In the genomic region with DNA sequence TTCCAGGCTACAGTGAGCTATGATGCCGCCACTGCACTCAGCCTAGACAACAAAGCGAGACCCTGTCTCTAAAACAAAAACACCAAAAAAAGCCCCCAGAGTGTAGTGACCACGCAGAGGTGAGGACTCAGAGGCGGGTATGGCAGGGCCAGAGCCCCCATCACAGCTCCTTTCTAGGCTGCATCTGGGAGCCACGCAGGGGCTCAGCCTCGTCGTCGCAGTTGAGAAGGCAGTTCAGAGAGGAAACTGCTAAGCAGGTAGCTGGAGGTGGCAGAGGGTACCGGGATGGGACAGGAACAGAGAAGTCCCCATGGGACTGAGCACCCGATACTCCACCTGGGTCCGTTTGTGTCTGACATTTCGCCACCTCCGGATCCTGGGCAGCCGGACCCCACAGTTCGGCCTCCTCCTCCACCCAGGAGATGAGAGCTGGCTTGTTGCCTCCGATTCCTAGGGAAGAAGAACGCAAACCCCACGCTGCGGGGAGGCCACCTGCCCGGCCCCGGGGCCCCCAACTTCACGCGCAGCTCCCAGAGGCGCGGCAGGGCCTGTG, we compare ENCODE assay signal across 8 cellular contexts. TPM values are rescaled to one million over a fixed set of nuclear protein-coding genes. Genes with fewer than 3 reads are reported as not detected.
DNase-seq lines count a peak whose midpoint lies in the region; ATAC-seq and TF ChIP-seq lines count a peak whose summit lies in the region.

No MANE protein-coding gene starts in this region.

- peak overlapping the region; percentile 80 for H3K4me3 ChIP-seq in fibroblast of villous mesenchyme (ENCODE audit: low read depth, low read length)

- H3K4me3 Mint-ChIP-seq in activated CD4-positive, alpha-beta T cell treated with anti-CD3 and anti-CD28 coated beads, Interleukin-2, amount 10 ng/mL, durations not matched to agents 7 days and 5 days: peak overlapping the region; percentile 87
- H3K4me3 Mint-ChIP-seq in progenitor cell of endocrine pancreas (ENCODE audit: low read depth): peak overlapping the region; percentile 78

- peaks cover 51% of the 10 kb centered on the region for H3K4me1 Mint-ChIP-seq in activated CD4-positive, alpha-beta T cell treated with anti-CD3 and anti-CD28 coated beads, Interleukin-2, amount 10 ng/mL, durations not matched to agents 7 days and 5 days
- H3K4me1 Mint-ChIP-seq in progenitor cell of endocrine pancreas (ENCODE audit: low read depth): peaks cover 23% of the 10 kb centered on the region

- peak overlapping the region; percentile 90 for H3K27ac Mint-ChIP-seq in activated CD4-positive, alpha-beta T cell treated with anti-CD3 and anti-CD28 coated beads, Interleukin-2, amount 10 ng/mL, durations not matched to agents 7 days and 5 days
- H3K27ac Mint-ChIP-seq in progenitor cell of endocrine pancreas: peak overlapping the region; percentile 92

- DNase-seq in activated CD4-positive, alpha-beta T cell treated with anti-CD3 and anti-CD28 coated beads, Interleukin-2, amount 10 ng/mL, durations not matched to agents 7 days and 5 days: peak; percentile 22
- no peak for DNase-seq in fibroblast of villous mesenchyme (ENCODE audit: low read depth)
- DNase-seq in progenitor cell of endocrine pancreas (ENCODE audit: low spot score, unreplicated experiment): no peak
- no peak for DNase-seq in NCI-H1694 (lab: John Stamatoyannopoulos, UW)
- DNase-seq in DMS114 treated with DMSO at 0.1 percent for 48 hours (lab: John Stamatoyannopoulos, UW; ENCODE audit: unreplicated experiment): no peak
- DNase-seq in NCI-H187 (lab: John Stamatoyannopoulos, UW): no peak

- ATAC-seq in GM18498 (IDR thresholded peaks at IDR 0.05; ENCODE audit: unreplicated experiment) (peak; percentile 11), HG02763 (IDR thresholded peaks at IDR 0.05; ENCODE audit: unreplicated experiment) (peak; percentile 4)

- peaks cover 37% of the 10 kb centered on the region for H3K36me3 Mint-ChIP-seq in activated CD4-positive, alpha-beta T cell treated with anti-CD3 and anti-CD28 coated beads, Interleukin-2, amount 10 ng/mL, durations not matched to agents 7 days and 5 days (ENCODE audit: low read depth)
- peaks cover 31% of the 10 kb centered on the region for H3K36me3 Mint-ChIP-seq in progenitor cell of endocrine pancreas (ENCODE audit: insufficient read depth)

- no peaks in the 10 kb centered on the region for H3K27me3 Mint-ChIP-seq in activated CD4-positive, alpha-beta T cell treated with anti-CD3 and anti-CD28 coated beads, Interleukin-2, amount 10 ng/mL, durations not matched to agents 7 days and 5 days
- peaks cover 3% of the 10 kb centered on the region for H3K27me3 Mint-ChIP-seq in progenitor cell of endocrine pancreas

- TF ChIP-seq CTCF in fibroblast of villous mesenchyme (IDR thresholded peaks at IDR 0.05; ENCODE audit: insufficient read depth, low read depth, low read length): no peak
- TF ChIP-seq CTCF in progenitor cell of endocrine pancreas (IDR thresholded peaks at IDR 0.05; ENCODE audit: unreplicated experiment): no peak

- CTCF ChIA-PET in activated CD4-positive, alpha-beta T cell treated with anti-CD3 and anti-CD28 coated beads, Interleukin-2, amount 10 ng/mL, durations not matched to agents 7 days and 5 days (lab: Charles Lee): interaction anchor here (0.6 to 3.0 kb wide), 16 partner anchors 8 to 123 kb away, joined by 3 to 18 read pairs (median 5); partner anchors contain the start of genes ZNF688 and ZNF747

- H3K9me3 Mint-ChIP-seq in activated CD4-positive, alpha-beta T cell treated with anti-CD3 and anti-CD28 coated beads, Interleukin-2, amount 10 ng/mL, durations not matched to agents 7 days and 5 days: no peaks in the 10 kb centered on the region
- H3K9me3 Mint-ChIP-seq in progenitor cell of endocrine pancreas (ENCODE audit: low read depth): peaks cover 4% of the 10 kb centered on the region

- POLR2A ChIA-PET in activated CD4-positive, alpha-beta T cell treated with anti-CD3 and anti-CD28 coated beads, Interleukin-2, amount 10 ng/mL, durations not matched to agents 7 days and 5 days (lab: Charles Lee): interaction anchor here (0.6 to 0.9 kb wide), 3 partner anchors 22 to 30 kb away, joined by 3 to 4 read pairs (median 3); no protein-coding TSS in a partner anchor

RNA-seq across cellular contexts. Expression of gene ZNF764, which starts 0.7 kb away (rescaled TPM):
- 10 to 100 TPM; 17.5 to 18.2 TPM for total RNA-seq in activated CD4-positive, alpha-beta T cell treated with anti-CD3 and anti-CD28 coated beads, Interleukin-2, amount 10 ng/mL, durations not matched to agents 7 days and 5 days
- 4.3 and 6.1 TPM in 2 replicates for total RNA-seq in fibroblast of villous mesenchyme
- total RNA-seq in progenitor cell of endocrine pancreas: 36.1 and 36.6 TPM in 2 replicates

RNA-seq across cellular contexts. Expression of gene ZNF688, which starts 14.0 kb away (rescaled TPM):
- 10 to 100 TPM; 13.3 to 13.8 TPM for total RNA-seq in activated CD4-positive, alpha-beta T cell treated with anti-CD3 and anti-CD28 coated beads, Interleukin-2, amount 10 ng/mL, durations not matched to agents 7 days and 5 days
- 6.5 and 12.9 TPM in 2 replicates for total RNA-seq in fibroblast of villous mesenchyme
- total RNA-seq in progenitor cell of endocrine pancreas: 20.0 and 22.5 TPM in 2 replicates

RNA-seq across cellular contexts. Expression of gene ZNF747, which starts 22.8 kb away (rescaled TPM):
- total RNA-seq in activated CD4-positive, alpha-beta T cell treated with anti-CD3 and anti-CD28 coated beads, Interleukin-2, amount 10 ng/mL, durations not matched to agents 7 days and 5 days: 10 to 100 TPM; 10.4 to 11.8 TPM
- total RNA-seq in fibroblast of villous mesenchyme (11.7 and 12.6 TPM in 2 replicates), progenitor cell of endocrine pancreas (18.1 and 19.1 TPM in 2 replicates)

RNA-seq across cellular contexts. Expression of gene ZNF785, which starts 28.0 kb away (rescaled TPM):
- total RNA-seq in activated CD4-positive, alpha-beta T cell treated with anti-CD3 and anti-CD28 coated beads, Interleukin-2, amount 10 ng/mL, durations not matched to agents 7 days and 5 days: 10 to 100 TPM; 17.0 to 18.3 TPM
- 9.7 and 13.0 TPM in 2 replicates for total RNA-seq in fibroblast of villous mesenchyme
- total RNA-seq in progenitor cell of endocrine pancreas: 46.2 and 50.0 TPM in 2 replicates

RNA-seq across cellular contexts. Expression of gene ZNF768, which starts 31.1 kb away (rescaled TPM):
- total RNA-seq in activated CD4-positive, alpha-beta T cell treated with anti-CD3 and anti-CD28 coated beads, Interleukin-2, amount 10 ng/mL, durations not matched to agents 7 days and 5 days: 1 to 10 TPM; 1.9 to 2.6 TPM
- total RNA-seq in fibroblast of villous mesenchyme (19.0 and 22.0 TPM in 2 replicates), progenitor cell of endocrine pancreas (80.0 and 83.6 TPM in 2 replicates)
